Comparison of ENCODE assay signal across 19 cellular contexts in genomic region chr7:70884809-70885208, GRCh38.
"Had no signal": no experiment of that assay in that cellular context is flagged by ENCODE, and none has a peak within 500 bp of the region (broad histone marks: within the 10 kb centered on the region; RNA-seq: fewer than 3 reads in every experiment).

No MANE protein-coding gene starts in this region.

- H3K27me3 Mint-ChIP-seq: stimulated activated naive CD8-positive, alpha-beta T cell treated with anti-CD3 and anti-CD28 coated beads, Interleukin-15, amount 100 ng/mL, for 72 hours had no signal

- H3K4me3 Mint-ChIP-seq: naive thymus-derived CD4-positive, alpha-beta T cell; nephron progenitor cell; stimulated activated naive B cell treated with anti-CD40 and anti-IgM and Interleukin-4, amounts not matched to agents 10 μg/mL and 1 μg/mL and 100 μg/mL, for 72 hours; stimulated activated naive CD8-positive, alpha-beta T cell treated with anti-CD3 and anti-CD28 coated beads, Interleukin-15, amount 100 ng/mL, for 72 hours had no signal

- H3K4me3 ChIP-seq: esophagus muscularis mucosa, gastrocnemius medialis, heart right ventricle, psoas muscle, sigmoid colon, skin epidermis, testis, tibial nerve had no signal

- H3K4me1 Mint-ChIP-seq: naive thymus-derived CD4-positive, alpha-beta T cell; stimulated activated naive B cell treated with anti-CD40 and anti-IgM and Interleukin-4, amounts not matched to agents 10 μg/mL and 1 μg/mL and 100 μg/mL, for 72 hours; stimulated activated naive CD8-positive, alpha-beta T cell treated with anti-CD3 and anti-CD28 coated beads, Interleukin-15, amount 100 ng/mL, for 72 hours had no signal

- H3K27me3 ChIP-seq: gastrocnemius medialis, neutrophil, sigmoid colon, testis, tibial nerve had no signal

- ATAC-seq: gastrocnemius medialis; heart right ventricle; naive thymus-derived CD4-positive, alpha-beta T cell; psoas muscle; stimulated activated naive B cell treated with anti-CD40 and anti-IgM and Interleukin-4, amounts not matched to agents 10 μg/mL and 1 μg/mL and 100 μg/mL, for 72 hours; stimulated activated naive CD8-positive, alpha-beta T cell treated with anti-CD3 and anti-CD28 coated beads, Interleukin-15, amount 100 ng/mL, for 72 hours had no signal

- H3K4me1 ChIP-seq: esophagus muscularis mucosa, gastrocnemius medialis, heart right ventricle, psoas muscle, sigmoid colon, testis, tibial nerve had no signal

- H3K9me3 ChIP-seq: esophagus muscularis mucosa, gastrocnemius medialis, neutrophil, psoas muscle, testis had no signal

- H3K27ac Mint-ChIP-seq: nephron progenitor cell; stimulated activated naive B cell treated with anti-CD40 and anti-IgM and Interleukin-4, amounts not matched to agents 10 μg/mL and 1 μg/mL and 100 μg/mL, for 72 hours; stimulated activated naive CD8-positive, alpha-beta T cell treated with anti-CD3 and anti-CD28 coated beads, Interleukin-15, amount 100 ng/mL, for 72 hours had no signal

- DNase-seq: effector memory CD4-positive, alpha-beta T cell; gastrocnemius medialis; heart right ventricle; kidney glomerular epithelial cell; naive thymus-derived CD4-positive, alpha-beta T cell; nephron progenitor cell; psoas muscle; retina; sigmoid colon; stimulated activated CD4-positive, alpha-beta T cell treated with anti-CD3 and anti-CD28 coated beads, Interleukin-2, amount 100 ng/mL, for 24 hours; stimulated activated CD4-positive, alpha-beta T cell treated with anti-CD3 and anti-CD28 coated beads, Interleukin-4, amount 100 ng/mL, for 4 hours; stimulated activated naive B cell treated with anti-CD40 and anti-IgM and Interleukin-4, amounts not matched to agents 10 μg/mL and 1 μg/mL and 100 μg/mL, for 72 hours; stimulated activated naive CD8-positive, alpha-beta T cell treated with anti-CD3 and anti-CD28 coated beads, Interleukin-15, amount 100 ng/mL, for 72 hours; testis had no signal

- H3K27ac ChIP-seq: epithelial cell of prostate, esophagus muscularis mucosa, gastrocnemius medialis, heart right ventricle, neutrophil, psoas muscle, sigmoid colon, skin epidermis, testis, tibial nerve had no signal

- H3K36me3 ChIP-seq: esophagus muscularis mucosa, gastrocnemius medialis, heart right ventricle, neutrophil, sigmoid colon, tibial nerve had no signal

- H3K36me3 Mint-ChIP-seq: stimulated activated naive B cell treated with anti-CD40 and anti-IgM and Interleukin-4, amounts not matched to agents 10 μg/mL and 1 μg/mL and 100 μg/mL, for 72 hours had no signal
